ENCODE assay signal across 8 cellular contexts in the genomic region with DNA sequence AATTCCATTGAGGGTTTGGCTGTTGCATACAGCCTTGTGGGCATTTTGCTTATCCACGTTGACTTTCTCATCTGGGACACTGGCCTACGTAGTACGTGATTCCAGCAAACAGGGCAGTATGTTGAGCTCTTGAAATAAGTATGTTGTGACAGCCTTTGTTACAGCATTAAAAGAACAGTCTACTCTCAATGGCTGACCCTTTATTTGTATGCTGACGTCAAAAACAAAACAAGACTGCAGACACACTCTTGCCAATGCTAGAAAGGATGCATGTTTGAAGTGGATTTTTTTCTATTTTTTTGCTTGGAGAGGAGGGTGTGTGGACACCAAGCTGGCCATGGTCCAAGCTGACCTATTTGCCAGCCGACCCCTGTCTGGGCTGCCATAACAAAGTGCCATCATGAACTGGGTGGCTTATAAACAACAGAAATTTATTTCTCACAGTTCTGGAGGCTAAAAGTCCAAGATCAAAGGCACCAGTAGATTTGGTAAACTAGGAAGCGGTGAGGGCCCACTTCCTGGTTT. TPM values are rescaled to one million over a fixed set of nuclear protein-coding genes. Genes with fewer than 3 reads are reported as not detected.
A peak's percentile ranks its signal among the peaks of the same experiment; 100 is the strongest.
DNase-seq lines count a peak whose midpoint lies in the region; ATAC-seq and TF ChIP-seq lines count a peak whose summit lies in the region.

No MANE protein-coding gene starts in this region.

- H3K9me2 ChIP-seq in neural cell (ENCODE audit: insufficient read depth, low read length), result no peaks in the 10 kb centered on the region

- TF ChIP-seq RAD21 in neural cell (conservative IDR thresholded peaks at IDR 0.05), result no peak

- TF ChIP-seq EP300 in neural cell (conservative IDR thresholded peaks at IDR 0.05; ENCODE audit: poor library complexity, severe bottlenecking), result no peak

- H4K20me1 ChIP-seq in BLaER1 treated with 17β-estradiol and CSF1 and Interleukin-3, amounts not matched to agents 10 nM and 100 nM, result no peaks in the 10 kb centered on the region
- H4K20me1 ChIP-seq in neural cell (ENCODE audit: insufficient read depth), result no peaks in the 10 kb centered on the region

- peaks cover 21 to 39% (median 31%) of the 10 kb centered on the region in 10 experiments for H3K4me1 ChIP-seq in BLaER1 treated with 17β-estradiol and CSF1 and Interleukin-3, amounts not matched to agents 10 nM and 100 nM

- H3K4me2 ChIP-seq in BLaER1 treated with 17β-estradiol and CSF1 and Interleukin-3, amounts not matched to agents 10 nM and 100 nM, result peak overlapping the region; percentile 16 to 98 (median 91); a peak in 20 of 22 replicates
- no peak overlapping the region for H3K4me2 ChIP-seq in neural cell (ENCODE audit: low read length)

- peak overlapping the region; percentile 30 for H2AFZ ChIP-seq in neural cell (ENCODE audit: low read depth, low read length)

- peaks cover 0 to 5% (median 0%) of the 10 kb centered on the region in 11 experiments; a peak in 1 of 22 replicates for H3K9me3 ChIP-seq in BLaER1 treated with 17β-estradiol and CSF1 and Interleukin-3, amounts not matched to agents 10 nM and 100 nM (replicated peaks in 1 of 11)
- no peaks in the 10 kb centered on the region for H3K9me3 ChIP-seq in neural cell (ENCODE audit: low read length)

- H3F3A ChIP-seq in neural cell (ENCODE audit: insufficient read depth, low read length, poor library complexity, severe bottlenecking), result no peaks in the 10 kb centered on the region

- DNase-seq in LNCaP clone FGC (ENCODE audit: low read depth) (no peak), NCI-H526 treated with DMSO at 0.1 percent for 48 hours (lab: John Stamatoyannopoulos, UW) (no peak), left lobe of liver (ENCODE audit: low spot score) (no peak), NCI-H2107 treated with DMSO at 0.1 percent for 48 hours (lab: John Stamatoyannopoulos, UW; ENCODE audit: unreplicated experiment) (no peak), NCI-H1436 treated with DMSO at 0.1 percent for 48 hours (lab: John Stamatoyannopoulos, UW) (no peak)

- peak overlapping the region in 9 of 11 experiments; percentile 82 to 92 (median 89); a peak in 15 of 22 replicates for H3K9ac ChIP-seq in BLaER1 treated with 17β-estradiol and CSF1 and Interleukin-3, amounts not matched to agents 10 nM and 100 nM
- no peak overlapping the region for H3K9ac ChIP-seq in neural cell (ENCODE audit: low read length)

- H3K27ac ChIP-seq in BLaER1 treated with 17β-estradiol and CSF1 and Interleukin-3, amounts not matched to agents 10 nM and 100 nM, result peak overlapping the region in 10 of 11 experiments; percentile 32 to 94 (median 90); a peak in 18 of 22 replicates
- H3K27ac ChIP-seq in cingulate gyrus (ENCODE audit: low read depth, low read length) (peak overlapping the region; percentile 61), neural cell (ENCODE audit: low read length) (peak overlapping the region; percentile 6)

- TF ChIP-seq CTCF in LNCaP clone FGC (IDR thresholded peaks at IDR 0.05; ENCODE audit: control insufficient read depth, extremely low read depth, insufficient read depth) (no peak), neural cell (IDR thresholded peaks at IDR 0.05; ENCODE audit: poor library complexity, severe bottlenecking) (no peak)

- no peaks in the 10 kb centered on the region for H3K79me2 ChIP-seq in neural cell (replicated peaks; ENCODE audit: insufficient read depth, low read length)

- peak overlapping the region; percentile 67 to 85 (median 78); a peak in 19 of 20 replicates for H3K4me3 ChIP-seq in BLaER1 treated with 17β-estradiol and CSF1 and Interleukin-3, amounts not matched to agents 10 nM and 100 nM
- H3K4me3 ChIP-seq in LNCaP clone FGC (ENCODE audit: low read depth, low read length) (peak overlapping the region; percentile 98; the same call in 1 of the 2 replicates), neural cell (ENCODE audit: low read length) (peak overlapping the region; percentile 86)

- no peak for ATAC-seq in left lobe of liver

- H3K36me3 ChIP-seq in BLaER1 treated with 17β-estradiol and CSF1 and Interleukin-3, amounts not matched to agents 10 nM and 100 nM, result peaks cover under 1 to 27% (median 15%) of the 10 kb centered on the region in 11 experiments; a peak in 17 of 22 replicates
- no peaks in the 10 kb centered on the region for H3K36me3 ChIP-seq in neural cell (ENCODE audit: insufficient read depth, low read length)

- H3K27me3 ChIP-seq in BLaER1 treated with 17β-estradiol and CSF1 and Interleukin-3, amounts not matched to agents 10 nM and 100 nM, result no peaks in the 10 kb centered on the region
- H3K27me3 ChIP-seq in neural cell (ENCODE audit: insufficient read depth, low read depth, low read length), result no peaks in the 10 kb centered on the region

TF ChIP-seq in neural cell, 6 proteins besides CTCF, POLR2A, EP300 and RAD21:
- TF ChIP-seq SMC3 (conservative IDR thresholded peaks at IDR 0.05; ENCODE audit: poor library complexity), result no peak
- TF ChIP-seq EZH2 (IDR thresholded peaks at IDR 0.05; ENCODE audit: borderline replicate concordance, insufficient read depth, low read length, poor library complexity, severe bottlenecking), result no peak
- TF ChIP-seq MXI1 (conservative IDR thresholded peaks at IDR 0.05; ENCODE audit: poor library complexity, severe bottlenecking), result no peak
- no peak for TF ChIP-seq TAF1 (IDR thresholded peaks at IDR 0.05; ENCODE audit: low read depth)
- TF ChIP-seq, protein P1, sequence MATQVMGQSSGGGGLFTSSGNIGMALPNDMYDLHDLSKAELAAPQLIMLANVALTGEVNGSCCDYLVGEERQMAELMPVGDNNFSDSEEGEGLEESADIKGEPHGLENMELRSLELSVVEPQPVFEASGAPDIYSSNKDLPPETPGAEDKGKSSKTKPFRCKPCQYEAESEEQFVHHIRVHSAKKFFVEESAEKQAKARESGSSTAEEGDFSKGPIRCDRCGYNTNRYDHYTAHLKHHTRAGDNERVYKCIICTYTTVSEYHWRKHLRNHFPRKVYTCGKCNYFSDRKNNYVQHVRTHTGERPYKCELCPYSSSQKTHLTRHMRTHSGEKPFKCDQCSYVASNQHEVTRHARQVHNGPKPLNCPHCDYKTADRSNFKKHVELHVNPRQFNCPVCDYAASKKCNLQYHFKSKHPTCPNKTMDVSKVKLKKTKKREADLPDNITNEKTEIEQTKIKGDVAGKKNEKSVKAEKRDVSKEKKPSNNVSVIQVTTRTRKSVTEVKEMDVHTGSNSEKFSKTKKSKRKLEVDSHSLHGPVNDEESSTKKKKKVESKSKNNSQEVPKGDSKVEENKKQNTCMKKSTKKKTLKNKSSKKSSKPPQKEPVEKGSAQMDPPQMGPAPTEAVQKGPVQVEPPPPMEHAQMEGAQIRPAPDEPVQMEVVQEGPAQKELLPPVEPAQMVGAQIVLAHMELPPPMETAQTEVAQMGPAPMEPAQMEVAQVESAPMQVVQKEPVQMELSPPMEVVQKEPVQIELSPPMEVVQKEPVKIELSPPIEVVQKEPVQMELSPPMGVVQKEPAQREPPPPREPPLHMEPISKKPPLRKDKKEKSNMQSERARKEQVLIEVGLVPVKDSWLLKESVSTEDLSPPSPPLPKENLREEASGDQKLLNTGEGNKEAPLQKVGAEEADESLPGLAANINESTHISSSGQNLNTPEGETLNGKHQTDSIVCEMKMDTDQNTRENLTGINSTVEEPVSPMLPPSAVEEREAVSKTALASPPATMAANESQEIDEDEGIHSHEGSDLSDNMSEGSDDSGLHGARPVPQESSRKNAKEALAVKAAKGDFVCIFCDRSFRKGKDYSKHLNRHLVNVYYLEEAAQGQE (IDR thresholded peaks at IDR 0.05; ENCODE audit: borderline replicate concordance), result no peak
- TF ChIP-seq POLR2AphosphoS5 (IDR thresholded peaks at IDR 0.05), result no peak

RNA-seq across cellular contexts. Expression of a gene that starts 10.8 kb away (rescaled TPM):
- polyA plus RNA-seq in neural cell, result 20.4 and 23.1 TPM in 2 replicates
- polyA minus RNA-seq in neural cell, result 7.3 and 10.5 TPM in 2 replicates
- 8.4 TPM for total RNA-seq in left lobe of liver

RNA-seq across cellular contexts. Expression of a gene that starts 26.7 kb away (rescaled TPM):
- polyA plus RNA-seq in neural cell, result 30.0 TPM in 2 replicates
- polyA minus RNA-seq in neural cell, result 76.2 and 84.0 TPM in 2 replicates
- 9.2 TPM for total RNA-seq in left lobe of liver

Comparison
In these comparisons a context has a peak if more than half of its experiments do, and no peak if none do; other contexts are left out.
1. H3K27ac ChIP-seq: peak in every context shown above with its lines; median percentile 90 in BLaER1 treated with 17β-estradiol and CSF1 and Interleukin-3, amounts not matched to agents 10 nM and 100 nM; 61 in cingulate gyrus; 6 in neural cell.